23 cellular contexts compared by ENCODE assay signal in genomic region chr9:88437210-88438146, GRCh38.
"Had no signal": no experiment of that assay in that cellular context is flagged by ENCODE, and none has a peak within 500 bp of the region (broad histone marks: within the 10 kb centered on the region; RNA-seq: fewer than 3 reads in every experiment).

No MANE protein-coding gene starts in this region.

- H3K4me1 ChIP-seq: prostate gland, suprapubic skin, upper lobe of left lung had no signal

- H3K27me3 ChIP-seq: cardiac muscle cell, dorsolateral prefrontal cortex, pancreas, suprapubic skin, upper lobe of left lung had no signal

- H3K4me3 Mint-ChIP-seq: central memory CD8-positive, alpha-beta T cell; naive thymus-derived CD8-positive, alpha-beta T cell; stimulated activated naive CD8-positive, alpha-beta T cell treated with anti-CD3 and anti-CD28 coated beads, Interleukin-15, amount 100 ng/mL, for 72 hours had no signal

- FAIRE-seq: frontal cortex, pancreas, small intestine, urothelium cell line had no signal

- H3K9me3 ChIP-seq: pancreas, prostate gland, suprapubic skin, upper lobe of left lung had no signal

- H3K27me3 Mint-ChIP-seq: central memory CD8-positive, alpha-beta T cell; naive thymus-derived CD8-positive, alpha-beta T cell; stimulated activated naive CD8-positive, alpha-beta T cell treated with anti-CD3 and anti-CD28 coated beads, Interleukin-15, amount 100 ng/mL, for 72 hours had no signal

- DNase-seq: dorsolateral prefrontal cortex; effector CD4-positive, alpha-beta T cell; hypothalamus; immature natural killer cell; islet precursor cell; kidney glomerular epithelial cell; mesenchymal stem cell; midbrain; naive thymus-derived CD8-positive, alpha-beta T cell; pancreas; right cardiac atrium; small intestine; stimulated activated CD4-positive, alpha-beta T cell treated with anti-CD3 and anti-CD28 coated beads, Interleukin-15, amount 100 ng/mL, for 24 hours; stimulated activated CD4-positive, alpha-beta T cell treated with anti-CD3 and anti-CD28 coated beads, Interleukin-2, amount 100 ng/mL, for 48 hours; stimulated activated naive CD4-positive, alpha-beta T cell; stimulated activated naive CD8-positive, alpha-beta T cell treated with anti-CD3 and anti-CD28 coated beads, Interleukin-15, amount 100 ng/mL, for 72 hours; upper lobe of left lung had no signal

- H3K9me3 Mint-ChIP-seq: central memory CD8-positive, alpha-beta T cell; immature natural killer cell; stimulated activated naive CD8-positive, alpha-beta T cell treated with anti-CD3 and anti-CD28 coated beads, Interleukin-15, amount 100 ng/mL, for 72 hours had no signal

- ATAC-seq: naive thymus-derived CD8-positive, alpha-beta T cell; pancreas; right cardiac atrium; stimulated activated naive CD8-positive, alpha-beta T cell treated with anti-CD3 and anti-CD28 coated beads, Interleukin-15, amount 100 ng/mL, for 72 hours had no signal

- H3K27ac ChIP-seq: cardiac muscle cell, dorsolateral prefrontal cortex, pancreas, prostate gland, suprapubic skin, upper lobe of left lung had no signal

- H3K36me3 ChIP-seq: prostate gland had no signal

- H3K4me3 ChIP-seq: cardiac muscle cell, dorsolateral prefrontal cortex, pancreas, prostate gland, suprapubic skin, upper lobe of left lung had no signal
